1 cellular context compared by ENCODE assay signal in genomic region chr10:123772645-123773508, GRCh38.
TF ChIP-seq lines count a peak whose summit lies in the region.

No MANE protein-coding gene starts in this region.

TF ChIP-seq in GM12878, 131 proteins besides CTCF, POLR2A, EP300 and RAD21 (continued from another document and continues in another):
- TF ChIP-seq IRF5 (IDR thresholded peaks at IDR 0.05; ENCODE audit: borderline replicate concordance) (peak; percentile 50), SKIL (IDR thresholded peaks at IDR 0.05; ENCODE audit: low read depth, poor library complexity, severe bottlenecking) (peak; percentile 3), ETV6 (conservative IDR thresholded peaks at IDR 0.05 in 1 of 2, IDR thresholded peaks at IDR 0.05 in 1 of 2; ENCODE audit: borderline replicate concordance in 1 of 2, low read depth in 1 of 2) (peak in 1 of 2 experiments; percentile 67; a peak in 2 of 4 replicates), ZNF592 (IDR thresholded peaks at IDR 0.05) (no peak), ZBTB4 (CRISPR knock-in tag; IDR thresholded peaks at IDR 0.05) (no peak), ZNF274 (IDR thresholded peaks at IDR 0.05; ENCODE audit: insufficient read depth, insufficient read length) (no peak), KAT2A (conservative IDR thresholded peaks at IDR 0.05; ENCODE audit: control insufficient read depth, low read depth, low read length) (no peak), NKRF (conservative IDR thresholded peaks at IDR 0.05) (no peak), CREM (IDR thresholded peaks at IDR 0.05; ENCODE audit: low read depth) (peak; percentile 52), ZNF24 (IDR thresholded peaks at IDR 0.05) (no peak), RFX5 (IDR thresholded peaks at IDR 0.05; ENCODE audit: low read depth, low read length) (no peak), SMAD5 (IDR thresholded peaks at IDR 0.05; ENCODE audit: low read depth) (no peak), JUND (IDR thresholded peaks at IDR 0.05; ENCODE audit: low read depth, low read length) (no peak), E4F1 (IDR thresholded peaks at IDR 0.05; ENCODE audit: borderline replicate concordance, partially characterized antibody) (peak; percentile 73), ZNF622 (IDR thresholded peaks at IDR 0.05) (no peak), LARP7 (IDR thresholded peaks at IDR 0.05) (no peak), POU2F2 (IDR thresholded peaks at IDR 0.05; ENCODE audit: borderline replicate concordance, low read depth, low read length) (peak; percentile 63; the same call in 1 of the 3 replicates), EGR1 (IDR thresholded peaks at IDR 0.05; ENCODE audit: borderline replicate concordance in 1 of 2, low read depth in 2 of 2, low read length in 2 of 2) (no peak), NBN (IDR thresholded peaks at IDR 0.05) (peak; percentile 68), CBX5 (IDR thresholded peaks at IDR 0.05; ENCODE audit: low read depth) (no peak), DPF2 (IDR thresholded peaks at IDR 0.05) (0 out of 2 replicates have a peak, but pooled peaks have one; percentile 53), CEBPB (IDR thresholded peaks at IDR 0.05; ENCODE audit: borderline replicate concordance in 1 of 2, low read depth in 2 of 2, low read length in 2 of 2) (0 out of 4 replicates have a peak, but pooled peaks of 1 of the 2 experiments have one; percentile 61), NFIC (IDR thresholded peaks at IDR 0.05; ENCODE audit: low read depth, low read length) (peak; percentile 83), MLLT1 (IDR thresholded peaks at IDR 0.05) (peak; percentile 99), FOXK2 (IDR thresholded peaks at IDR 0.05) (no peak), CHD2 (IDR thresholded peaks at IDR 0.05; ENCODE audit: borderline replicate concordance, low read depth, low read length) (no peak), NFXL1 (IDR thresholded peaks at IDR 0.05; ENCODE audit: borderline replicate concordance) (no peak), USF1 (IDR thresholded peaks at IDR 0.05; ENCODE audit: borderline replicate concordance, extremely low read length, insufficient read depth, low read depth, low read length) (no peak), ZSCAN29 (IDR thresholded peaks at IDR 0.05) (no peak), REST (IDR thresholded peaks at IDR 0.05; ENCODE audit: low read depth, low read length) (no peak), HDAC2 (IDR thresholded peaks at IDR 0.05) (no peak), ASH2L (IDR thresholded peaks at IDR 0.05; ENCODE audit: borderline replicate concordance, low read depth) (no peak), WRNIP1 (IDR thresholded peaks at IDR 0.05; ENCODE audit: borderline replicate concordance, low read depth, low read length) (no peak)
